ENCODE assay signal across 1 cellular context in the genomic region with DNA sequence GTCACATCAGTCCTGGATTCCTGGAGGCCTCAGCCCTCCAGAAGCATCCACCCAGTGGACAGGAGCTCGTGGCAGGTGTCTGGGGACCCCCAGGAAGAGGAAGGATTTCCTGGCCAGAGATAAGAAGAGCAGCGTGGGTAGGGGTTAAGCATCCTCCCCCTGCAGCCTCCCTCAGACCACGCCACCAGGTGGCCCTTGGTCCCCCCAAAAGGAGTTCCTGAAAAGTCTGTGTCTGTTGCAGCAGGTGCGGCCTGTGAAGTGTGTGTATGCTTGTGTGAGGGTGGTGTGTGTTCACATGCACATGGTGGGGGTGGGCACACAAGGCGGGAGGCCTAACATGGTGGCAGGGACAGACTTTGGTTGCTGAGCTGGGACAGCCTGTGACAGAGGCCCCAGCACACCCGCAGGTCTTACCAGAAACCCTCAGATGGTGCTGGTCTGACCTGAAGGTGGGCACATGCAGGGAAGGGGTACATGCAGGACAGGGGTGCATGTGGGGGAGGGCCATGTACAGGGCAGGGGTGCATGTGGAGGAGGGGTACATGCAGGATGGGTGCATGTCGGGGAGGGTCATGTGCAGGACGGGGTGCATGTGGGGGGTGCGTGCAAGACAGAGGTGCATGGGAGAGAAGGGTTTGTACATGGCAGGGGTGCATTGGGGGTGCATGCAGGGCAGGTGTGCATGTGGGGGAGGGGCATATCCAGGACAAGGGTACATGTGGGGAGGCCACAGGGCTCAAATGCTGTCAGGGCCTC.
TF ChIP-seq lines count a peak whose summit lies in the region.

No MANE protein-coding gene starts in this region.

TF ChIP-seq in GM12878, 131 proteins besides CTCF, POLR2A, EP300 and RAD21 (continued from another document):
- TF ChIP-seq CEBPB (IDR thresholded peaks at IDR 0.05; ENCODE audit: borderline replicate concordance in 1 of 2, low read depth in 2 of 2, low read length in 2 of 2), result no peak
